In the genomic region with DNA sequence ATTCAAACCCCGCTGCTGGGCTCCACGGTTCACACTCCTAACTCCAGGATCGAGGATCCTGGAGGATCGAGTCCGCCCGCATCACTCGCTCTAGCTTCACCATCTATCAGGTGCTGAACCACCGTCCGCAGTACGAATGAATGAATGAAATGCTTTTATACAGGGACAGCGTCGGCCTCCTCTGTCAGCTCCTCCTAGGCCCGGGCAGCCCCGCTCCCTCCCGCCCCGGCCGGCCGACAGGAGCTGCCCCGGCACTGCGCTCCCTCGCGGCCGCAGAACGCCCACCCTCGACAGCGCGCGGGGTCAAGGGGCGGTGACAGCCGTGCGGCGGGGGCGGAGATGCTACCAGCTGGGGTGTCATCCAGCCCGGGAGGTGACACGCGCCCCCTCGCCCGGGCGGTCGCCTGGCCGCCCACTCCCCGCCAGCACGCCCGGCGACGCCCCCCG, we compare ENCODE assay signal across 1 cellular context.
TF ChIP-seq lines count a peak whose summit lies in the region.

No MANE protein-coding gene starts in this region.

TF ChIP-seq in HepG2, 621 proteins besides CTCF, POLR2A, EP300 and RAD21 (continues in another document):
- TF ChIP-seq TMF1 (CRISPR knock-in tag; IDR thresholded peaks at IDR 0.05; ENCODE audit: low read depth) (no peak), KMT2A (CRISPR knock-in tag; IDR thresholded peaks at IDR 0.05) (peak; percentile 43; the same call in 1 of the 2 replicates), ZNF451 (CRISPR knock-in tag; IDR thresholded peaks at IDR 0.05) (no peak), ZNF230 (CRISPR knock-in tag; IDR thresholded peaks at IDR 0.05) (no peak), NFYB (CRISPR knock-in tag; IDR thresholded peaks at IDR 0.05) (no peak), ZNF430 (CRISPR knock-in tag; IDR thresholded peaks at IDR 0.05) (no peak), HNF4G (IDR thresholded peaks at IDR 0.05; ENCODE audit: borderline replicate concordance, low read depth, low read length) (no peak), HNF4G (CRISPR knock-in tag; IDR thresholded peaks at IDR 0.05; ENCODE audit: borderline replicate concordance, low read depth) (peak; percentile 49; the same call in 1 of the 2 replicates), KAT2B (IDR thresholded peaks at IDR 0.05; ENCODE audit: borderline replicate concordance, low read depth, low read length) (no peak), NCOA5 (CRISPR knock-in tag; IDR thresholded peaks at IDR 0.05) (no peak), MIER3 (CRISPR knock-in tag; IDR thresholded peaks at IDR 0.05; ENCODE audit: borderline replicate concordance) (no peak; the same call in 1 of the 2 replicates), HMGA1 (CRISPR knock-in tag; conservative IDR thresholded peaks at IDR 0.05) (no peak), ATF7 (IDR thresholded peaks at IDR 0.05) (no peak), ATF7 (CRISPR knock-in tag; IDR thresholded peaks at IDR 0.05) (no peak), MTA3 (CRISPR knock-in tag; IDR thresholded peaks at IDR 0.05) (no peak), ZNF75D (CRISPR knock-in tag; IDR thresholded peaks at IDR 0.05; ENCODE audit: borderline replicate concordance) (no peak), ZFP36L1 (CRISPR knock-in tag; IDR thresholded peaks at IDR 0.05) (no peak), RARG (CRISPR knock-in tag; IDR thresholded peaks at IDR 0.05; ENCODE audit: low read depth) (no peak), ZFP82 (CRISPR knock-in tag; IDR thresholded peaks at IDR 0.05; ENCODE audit: borderline replicate concordance) (no peak), ZNF280B (CRISPR knock-in tag; IDR thresholded peaks at IDR 0.05; ENCODE audit: borderline replicate concordance) (no peak), SMARCE1 (IDR thresholded peaks at IDR 0.05; ENCODE audit: borderline replicate concordance) (no peak), GTF3A (CRISPR knock-in tag; conservative IDR thresholded peaks at IDR 0.05) (no peak), ZNF770 (CRISPR knock-in tag; IDR thresholded peaks at IDR 0.05) (no peak), THAP8 (CRISPR knock-in tag; IDR thresholded peaks at IDR 0.05; ENCODE audit: borderline replicate concordance) (no peak), PITX1 (CRISPR knock-in tag; IDR thresholded peaks at IDR 0.05) (no peak), ZNF343 (CRISPR knock-in tag; IDR thresholded peaks at IDR 0.05) (no peak), ZNF572 (CRISPR knock-in tag; IDR thresholded peaks at IDR 0.05) (no peak), ZSCAN20 (CRISPR knock-in tag; IDR thresholded peaks at IDR 0.05; ENCODE audit: borderline replicate concordance) (no peak), SOX13 (IDR thresholded peaks at IDR 0.05) (no peak), SOX13 (CRISPR knock-in tag; conservative IDR thresholded peaks at IDR 0.05 in 1 of 2, IDR thresholded peaks at IDR 0.05 in 1 of 2) (no peak), GABPA (IDR thresholded peaks at IDR 0.05; ENCODE audit: low read depth, low read length) (peak; percentile 35; the same call in 1 of the 2 replicates), GABPA (CRISPR knock-in tag; IDR thresholded peaks at IDR 0.05; ENCODE audit: low read depth) (no peak), ZNF740 (CRISPR knock-in tag; IDR thresholded peaks at IDR 0.05) (no peak), CHD4 (IDR thresholded peaks at IDR 0.05; ENCODE audit: borderline replicate concordance, low read length) (no peak), GFI1 (CRISPR knock-in tag; IDR thresholded peaks at IDR 0.05; ENCODE audit: borderline replicate concordance) (no peak), MIXL1 (CRISPR knock-in tag; IDR thresholded peaks at IDR 0.05) (no peak), ZNF251 (CRISPR knock-in tag; IDR thresholded peaks at IDR 0.05) (no peak), ZNF180 (CRISPR knock-in tag; IDR thresholded peaks at IDR 0.05; ENCODE audit: borderline replicate concordance, low read depth) (no peak), ZNF619 (CRISPR knock-in tag; IDR thresholded peaks at IDR 0.05) (no peak), ZNF687 (CRISPR knock-in tag; IDR thresholded peaks at IDR 0.05) (peak; percentile 70), TEAD3 (CRISPR knock-in tag; optimal IDR thresholded peaks at IDR 0.05; ENCODE audit: borderline replicate concordance) (no peak), KAT8 (CRISPR knock-in tag; IDR thresholded peaks at IDR 0.05) (no peak), NFAT5 (CRISPR knock-in tag; IDR thresholded peaks at IDR 0.05) (no peak), HOXA5 (CRISPR knock-in tag; IDR thresholded peaks at IDR 0.05) (no peak), MAX (IDR thresholded peaks at IDR 0.05) (no peak; the same call in none of the 2 replicates), FOXO4 (CRISPR knock-in tag; conservative IDR thresholded peaks at IDR 0.05) (no peak), NRL (CRISPR knock-in tag; IDR thresholded peaks at IDR 0.05; ENCODE audit: borderline replicate concordance) (peak; percentile 20; the same call in 1 of the 2 replicates), SMAD9 (CRISPR knock-in tag; IDR thresholded peaks at IDR 0.05) (no peak), FOXO1 (CRISPR knock-in tag; IDR thresholded peaks at IDR 0.05) (no peak)
- TF ChIP-seq, protein P1, sequence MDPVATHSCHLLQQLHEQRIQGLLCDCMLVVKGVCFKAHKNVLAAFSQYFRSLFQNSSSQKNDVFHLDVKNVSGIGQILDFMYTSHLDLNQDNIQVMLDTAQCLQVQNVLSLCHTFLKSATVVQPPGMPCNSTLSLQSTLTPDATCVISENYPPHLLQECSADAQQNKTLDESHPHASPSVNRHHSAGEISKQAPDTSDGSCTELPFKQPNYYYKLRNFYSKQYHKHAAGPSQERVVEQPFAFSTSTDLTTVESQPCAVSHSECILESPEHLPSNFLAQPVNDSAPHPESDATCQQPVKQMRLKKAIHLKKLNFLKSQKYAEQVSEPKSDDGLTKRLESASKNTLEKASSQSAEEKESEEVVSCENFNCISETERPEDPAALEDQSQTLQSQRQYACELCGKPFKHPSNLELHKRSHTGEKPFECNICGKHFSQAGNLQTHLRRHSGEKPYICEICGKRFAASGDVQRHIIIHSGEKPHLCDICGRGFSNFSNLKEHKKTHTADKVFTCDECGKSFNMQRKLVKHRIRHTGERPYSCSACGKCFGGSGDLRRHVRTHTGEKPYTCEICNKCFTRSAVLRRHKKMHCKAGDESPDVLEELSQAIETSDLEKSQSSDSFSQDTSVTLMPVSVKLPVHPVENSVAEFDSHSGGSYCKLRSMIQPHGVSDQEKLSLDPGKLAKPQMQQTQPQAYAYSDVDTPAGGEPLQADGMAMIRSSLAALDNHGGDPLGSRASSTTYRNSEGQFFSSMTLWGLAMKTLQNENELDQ (CRISPR knock-in tag; IDR thresholded peaks at IDR 0.05; ENCODE audit: borderline replicate concordance) = no peak
